Comparison of ENCODE assay signal across 21 cellular contexts in the genomic region with DNA sequence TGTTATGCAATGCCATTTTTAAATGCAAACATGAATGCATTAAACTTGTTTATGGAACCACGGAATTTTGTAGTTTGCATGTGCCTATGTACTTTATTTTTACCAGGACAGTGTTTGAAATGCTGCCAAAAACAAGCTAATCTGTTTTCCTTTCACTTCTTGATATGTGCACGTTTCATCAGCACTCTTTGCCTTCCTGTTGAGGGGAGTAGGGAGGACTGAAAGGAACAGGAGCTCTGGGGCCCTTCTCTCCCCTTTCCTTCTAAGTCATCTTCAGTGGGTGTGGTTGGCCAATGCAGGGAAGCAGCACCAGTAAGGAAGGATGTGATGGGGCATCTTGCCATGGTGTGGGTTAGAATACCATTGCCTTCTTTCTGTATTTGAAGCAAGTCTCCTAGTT. TPM values are rescaled to one million over a fixed set of nuclear protein-coding genes. Genes with fewer than 3 reads are reported as not detected.
DNase-seq lines count a peak whose midpoint lies in the region; ATAC-seq and TF ChIP-seq lines count a peak whose summit lies in the region.
"Had no signal": no experiment of that assay in that cellular context is flagged by ENCODE, and none has a peak within 500 bp of the region (broad histone marks: within the 10 kb centered on the region; RNA-seq: fewer than 3 reads in every experiment).

No MANE protein-coding gene starts in this region.

- H3K9me3 ChIP-seq in DND-41 (ENCODE audit: insufficient read depth, low read length, severe bottlenecking): no peaks in the 10 kb centered on the region
- no peaks in the 10 kb centered on the region for H3K9me3 ChIP-seq in T-helper 17 cell (ENCODE audit: control insufficient read depth, low read length, poor library complexity, severe bottlenecking)
- no peaks in the 10 kb centered on the region for H3K9me3 ChIP-seq in hepatocyte (ENCODE audit: low read depth)
- no peaks in the 10 kb centered on the region for H3K9me3 ChIP-seq in HAP-1
- H3K9me3 ChIP-seq in colonic mucosa: no peaks in the 10 kb centered on the region
- H3K9me3 ChIP-seq: esophagus muscularis mucosa, left ventricle myocardium inferior, MG63, upper lobe of left lung had no signal

- in situ Hi-C loops in HAP-1 (cut with MboI; ENCODE audit: low sequenced_read_pairs): no loop called here

- peaks cover 58% of the 10 kb centered on the region for H3K4me1 Mint-ChIP-seq in T-helper 17 cell

- H3K27me3 Mint-ChIP-seq in T-helper 17 cell: no peaks in the 10 kb centered on the region

- intact Hi-C loops in colonic mucosa (cut with DNase I): no loop called here

- H4K20me1 ChIP-seq in DND-41 (ENCODE audit: insufficient read depth, low read length): no peaks in the 10 kb centered on the region
- no peaks in the 10 kb centered on the region for H4K20me1 ChIP-seq in hepatocyte (ENCODE audit: insufficient read depth, poor library complexity, severe bottlenecking)

- H2AFZ ChIP-seq in DND-41 (ENCODE audit: low read depth, low read length): no peak overlapping the region
- H2AFZ ChIP-seq in hepatocyte: no peak overlapping the region

- H3K36me3 Mint-ChIP-seq in T-helper 17 cell (ENCODE audit: low read depth): peaks cover 2% of the 10 kb centered on the region
- H3K36me3 Mint-ChIP-seq: CD8-positive, alpha-beta T cell; natural killer cell had no signal

- H3K4me3 Mint-ChIP-seq in T-helper 17 cell: no peak overlapping the region
- H3K4me3 Mint-ChIP-seq: activated T-cell treated with anti-CD3 and anti-CD28 coated beads, Interleukin-2, amount 50 U/mL, for 4 hours; CD8-positive, alpha-beta T cell; natural killer cell had no signal

- H3K4me3 ChIP-seq in DND-41 (ENCODE audit: low read depth in 1 of 2, low read length in 2 of 2) (no peak overlapping the region), hepatocyte (no peak overlapping the region), HAP-1 (no peak overlapping the region), colonic mucosa (no peak overlapping the region)
- H3K4me3 ChIP-seq: esophagus muscularis mucosa, left ventricle myocardium inferior, MG63, upper lobe of left lung had no signal

- ATAC-seq in DND-41 (ENCODE audit: insufficient read depth, low read depth): 0 out of 3 replicates have a peak, but pooled peaks have one; percentile 29
- no peak for ATAC-seq in T-helper 17 cell
- ATAC-seq: activated T-cell treated with anti-CD3 and anti-CD28 coated beads, Interleukin-2, amount 50 U/mL, for 4 hours; CD8-positive, alpha-beta T cell; natural killer cell had no signal

- DNase-seq in DMS 273 (lab: John Stamatoyannopoulos, UW; ENCODE audit: unreplicated experiment): peak; percentile 25
- no peak for DNase-seq in DMS 273 treated with DMSO at 0.1 percent for 48 hours (lab: John Stamatoyannopoulos, UW)
- no peak for DNase-seq in DND-41
- DNase-seq in T-helper 17 cell: no peak
- no peak for DNase-seq in hepatocyte (ENCODE audit: low spot score)
- no peak for DNase-seq in HAP-1 (ENCODE audit: low spot score in 2 of 2)
- no peak for DNase-seq in colonic mucosa
- no peak for DNase-seq in HPDE6-E6E7 (ENCODE audit: extremely low spot score)
- DNase-seq: activated CD4-positive, alpha-beta T cell treated with anti-CD3 and anti-CD28 coated beads for 4 hours; activated T-cell treated with anti-CD3 and anti-CD28 coated beads, Interleukin-2, amount 50 U/mL, for 4 hours; anterior cingulate cortex; CD8-positive, alpha-beta T cell; left ventricle myocardium inferior; MG63; natural killer cell; retina; stimulated activated CD4-positive, alpha-beta T cell treated with anti-CD3 and anti-CD28 coated beads, Interleukin-4, amount 100 ng/mL, for 24 hours; upper lobe of left lung had no signal

- H3K4me1 ChIP-seq in DND-41 (ENCODE audit: insufficient read depth, low read length) (peaks cover 6% of the 10 kb centered on the region; the same call in 1 of the 2 replicates), hepatocyte (ENCODE audit: insufficient read depth) (peaks cover 6% of the 10 kb centered on the region), HAP-1 (peaks cover 4% of the 10 kb centered on the region; the same call in 1 of the 2 replicates), colonic mucosa (no peaks in the 10 kb centered on the region)

- no peaks in the 10 kb centered on the region for H3K79me2 ChIP-seq in DND-41 (ENCODE audit: insufficient read depth, low read length)
- no peaks in the 10 kb centered on the region for H3K79me2 ChIP-seq in hepatocyte

- H3K36me3 ChIP-seq in DND-41 (ENCODE audit: insufficient read depth, low read length) (no peaks in the 10 kb centered on the region), hepatocyte (replicated peaks; ENCODE audit: insufficient read depth, low read depth) (no peaks in the 10 kb centered on the region), HAP-1 (replicated peaks) (no peaks in the 10 kb centered on the region), colonic mucosa (no peaks in the 10 kb centered on the region)
- H3K36me3 ChIP-seq: esophagus muscularis mucosa, left ventricle myocardium inferior, MG63, upper lobe of left lung had no signal

- H3K27ac ChIP-seq in DND-41 (ENCODE audit: low read length) (no peak overlapping the region), hepatocyte (no peak overlapping the region), colonic mucosa (no peak overlapping the region)
- H3K27ac ChIP-seq: 22Rv1, esophagus muscularis mucosa, left ventricle myocardium inferior had no signal

- peak overlapping the region; percentile 91 for H3K27ac Mint-ChIP-seq in T-helper 17 cell
- H3K27ac Mint-ChIP-seq: natural killer cell had no signal

- H3K9me2 ChIP-seq in hepatocyte (replicated peaks; ENCODE audit: insufficient read depth): no peaks in the 10 kb centered on the region

- 38% methylated on average over 2 of the region's 2 CpGs for WGBS in hepatocyte (ENCODE audit: low lambda C conversion rate, missing lambda C conversion rate)

- TF ChIP-seq CTCF in DND-41 (IDR thresholded peaks at IDR 0.05; ENCODE audit: borderline replicate concordance, extremely low read depth, low read length, poor library complexity, severe bottlenecking): no peak
- TF ChIP-seq CTCF in hepatocyte (IDR thresholded peaks at IDR 0.05; ENCODE audit: poor library complexity): no peak
- TF ChIP-seq CTCF in colonic mucosa (IDR thresholded peaks at IDR 0.05): no peak

- no peak overlapping the region for H3K9ac ChIP-seq in DND-41 (ENCODE audit: low read depth, low read length)
- no peak overlapping the region for H3K9ac ChIP-seq in colonic mucosa (ENCODE audit: low read depth in 2 of 2, low read length in 2 of 2)

- H3K27me3 ChIP-seq in DND-41 (ENCODE audit: insufficient read depth, low read length, poor library complexity) (peaks cover 15% of the 10 kb centered on the region), hepatocyte (peaks cover 7% of the 10 kb centered on the region), HAP-1 (ENCODE audit: low read depth) (no peaks in the 10 kb centered on the region; the same call in 1 of the 2 replicates), colonic mucosa (no peaks in the 10 kb centered on the region)
- H3K27me3 ChIP-seq: MG63, upper lobe of left lung had no signal

- H3K4me2 ChIP-seq in DND-41 (ENCODE audit: insufficient read depth, low read length) (no peak overlapping the region), hepatocyte (peak overlapping the region; percentile 27)

RNA-seq across cellular contexts. Expression of a gene that starts 12.1 kb away (rescaled TPM):
- total RNA-seq in T-helper 17 cell (1 to 10 TPM; 2.6 to 6.7 TPM), hepatocyte (2.3 and 3.8 TPM in 2 replicates), colonic mucosa (under 1 TPM in 1 of 2 donors, not detected in 1; 0.27 TPM)
- 0.61 and 1.0 TPM in 2 replicates for polyA plus RNA-seq in hepatocyte
- total RNA-seq: CD8-positive, alpha-beta T cell; dermis microvascular lymphatic vessel endothelial cell; left ventricle myocardium inferior had no signal

RNA-seq across cellular contexts. Expression of a gene that starts 32.6 kb away (rescaled TPM):
- total RNA-seq in T-helper 17 cell (10 to 100 TPM; 21.5 to 25.8 TPM), hepatocyte (47.4 and 95.1 TPM in 2 replicates), colonic mucosa (10 to 100 TPM; 27.6 to 51.4 TPM)
- 90.5 and 91.5 TPM in 2 replicates for polyA plus RNA-seq in hepatocyte

RNA-seq across cellular contexts. Expression of a gene that starts 51.4 kb away (rescaled TPM):
- 1 to 10 TPM in 1 of 2 donors, under 1 TPM in 1; 0.63 to 1.0 TPM for total RNA-seq in T-helper 17 cell
- 1.1 and 1.8 TPM in 2 replicates for total RNA-seq in hepatocyte
- polyA plus RNA-seq in hepatocyte: 6.7 and 7.3 TPM in 2 replicates
- 100 to 1,000 TPM; 219 to 709 TPM for total RNA-seq in colonic mucosa

Comparison
In these comparisons a context has a peak if more than half of its experiments do, and no peak if none do; other contexts are left out.
1. RNA of a gene that starts 51.4 kb away (total RNA-seq): 219 to 709 TPM in colonic mucosa; 1.1 to 1.8 TPM in hepatocyte and 0.63 to 1.0 TPM in T-helper 17 cell; every median in the first group is over 10 times any median in the second.